8 cellular contexts compared by ENCODE assay signal in the genomic region with DNA sequence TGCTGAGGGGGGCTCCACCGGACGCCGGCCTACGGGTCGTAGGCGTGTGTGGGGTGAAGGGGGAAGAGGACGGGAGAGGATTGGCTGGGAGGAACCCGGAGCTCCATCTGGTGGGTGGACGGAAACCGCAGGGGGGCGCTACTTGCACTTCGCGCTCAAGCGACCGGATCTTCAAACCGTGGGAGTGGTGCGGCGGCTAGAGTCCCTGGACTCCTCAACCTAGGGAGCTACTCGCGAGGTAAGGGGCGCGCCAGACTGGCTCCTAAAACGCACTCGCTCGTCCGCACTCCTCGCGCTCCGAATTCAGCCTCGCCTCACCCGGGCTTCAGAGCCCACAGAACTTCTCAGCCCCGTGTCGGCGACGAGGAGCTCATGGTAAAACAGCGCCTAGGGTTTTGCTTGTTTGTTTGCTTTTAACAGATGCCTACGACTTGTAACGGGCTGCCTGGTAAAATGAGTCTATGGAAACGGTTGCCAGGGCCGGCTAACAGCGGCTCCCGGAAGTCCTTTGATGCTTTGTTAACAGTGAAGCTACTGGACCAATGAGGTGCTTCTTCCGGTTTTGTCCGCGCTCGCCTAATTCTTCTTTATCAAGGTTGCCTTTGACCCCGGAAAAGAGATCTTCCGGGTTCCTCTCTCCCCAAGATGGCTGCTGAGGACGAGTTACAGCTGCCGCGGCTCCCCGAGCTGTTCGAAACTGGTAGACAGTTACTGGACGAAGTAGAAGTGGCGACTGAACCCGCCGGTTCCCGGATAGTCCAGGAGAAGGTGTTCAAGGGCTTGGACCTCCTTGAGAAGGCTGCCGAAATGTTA. TPM values are rescaled to one million over a fixed set of nuclear protein-coding genes. Genes with fewer than 3 reads are reported as not detected.
DNase-seq lines count a peak whose midpoint lies in the region; ATAC-seq and TF ChIP-seq lines count a peak whose summit lies in the region.

A gene (plus strand): TSS at position 145 of the 813 bp plus-strand sequence. CDS start 501 bp downstream, at position 646.

- ATAC-seq in GM19324 (IDR thresholded peaks at IDR 0.05; ENCODE audit: low FRiP score, unreplicated experiment) = peak; percentile 87
- peak; percentile 81 for ATAC-seq in HG03469 (IDR thresholded peaks at IDR 0.05; ENCODE audit: unreplicated experiment)
- peak; percentile 95 for ATAC-seq in left lung

- peak within 1 kb of the TSS; percentile 54 to 89 for H3K27ac ChIP-seq in left lung

- H3K9me3 Mint-ChIP-seq in activated CD4-positive, alpha-beta T cell treated with anti-CD3 and anti-CD28 coated beads, Interleukin-2, amount 10 ng/mL, durations not matched to agents 7 days and 5 days = no peaks in the 10 kb centered on the region
- no peaks in the 10 kb centered on the region for H3K9me3 Mint-ChIP-seq in dendritic cell treated with granulocyte-macrophage colony-stimulating factor and Interleukin-4, amounts not matched to agents 40 ng/mL and 50 ng/mL, for 4 days

- H3K27ac Mint-ChIP-seq in activated CD4-positive, alpha-beta T cell treated with anti-CD3 and anti-CD28 coated beads, Interleukin-2, amount 10 ng/mL, durations not matched to agents 7 days and 5 days = peak within 1 kb of the TSS; percentile 98
- H3K27ac Mint-ChIP-seq in dendritic cell treated with granulocyte-macrophage colony-stimulating factor and Interleukin-4, amounts not matched to agents 40 ng/mL and 50 ng/mL, for 4 days = peak within 1 kb of the TSS; percentile 93

- H3K36me3 Mint-ChIP-seq in activated CD4-positive, alpha-beta T cell treated with anti-CD3 and anti-CD28 coated beads, Interleukin-2, amount 10 ng/mL, durations not matched to agents 7 days and 5 days (ENCODE audit: low read depth) = peaks cover 15% of the 10 kb centered on the region
- peaks cover 42% of the 10 kb centered on the region for H3K36me3 Mint-ChIP-seq in dendritic cell treated with granulocyte-macrophage colony-stimulating factor and Interleukin-4, amounts not matched to agents 40 ng/mL and 50 ng/mL, for 4 days (ENCODE audit: low read depth)

- peaks cover 34% of the 10 kb centered on the region for H3K4me1 Mint-ChIP-seq in activated CD4-positive, alpha-beta T cell treated with anti-CD3 and anti-CD28 coated beads, Interleukin-2, amount 10 ng/mL, durations not matched to agents 7 days and 5 days
- H3K4me1 Mint-ChIP-seq in dendritic cell treated with granulocyte-macrophage colony-stimulating factor and Interleukin-4, amounts not matched to agents 40 ng/mL and 50 ng/mL, for 4 days (ENCODE audit: low read depth) = peaks cover 26% of the 10 kb centered on the region

- peak within 1 kb of the TSS; percentile 98 for H3K4me3 Mint-ChIP-seq in activated CD4-positive, alpha-beta T cell treated with anti-CD3 and anti-CD28 coated beads, Interleukin-2, amount 10 ng/mL, durations not matched to agents 7 days and 5 days
- peak within 1 kb of the TSS; percentile 98 for H3K4me3 Mint-ChIP-seq in dendritic cell treated with granulocyte-macrophage colony-stimulating factor and Interleukin-4, amounts not matched to agents 40 ng/mL and 50 ng/mL, for 4 days

- CTCF ChIA-PET in activated CD4-positive, alpha-beta T cell treated with anti-CD3 and anti-CD28 coated beads, Interleukin-2, amount 10 ng/mL, durations not matched to agents 7 days and 5 days (lab: Charles Lee) = interaction anchor here (0.5 to 1.1 kb wide), 5 partner anchors 24 to 596 kb away, joined by 3 to 5 read pairs (median 4); no protein-coding TSS in a partner anchor

- no peaks in the 10 kb centered on the region for H3K9me3 ChIP-seq in left lung

- peak within 1 kb of the TSS; percentile 38 to 65 for H3K4me3 ChIP-seq in left lung

- TF ChIP-seq CTCF in left lung (IDR thresholded peaks at IDR 0.05) = peak; percentile 29 to 35

- H3K4me1 ChIP-seq in left lung = peaks cover 0 to 12% of the 10 kb centered on the region in 2 donors

- H3K27me3 ChIP-seq in left lung = no peaks in the 10 kb centered on the region

- DNase-seq in C1 segment of cervical spinal cord (lab: John Stamatoyannopoulos, UW) (peak in 13 of 14 donors; percentile 13 to 84 (median 63)), NCI-H526 (lab: John Stamatoyannopoulos, UW) (peak; percentile 89 to 90), left lung (peak; percentile 81 to 86)
- DNase-seq in activated CD4-positive, alpha-beta T cell treated with anti-CD3 and anti-CD28 coated beads, Interleukin-2, amount 10 ng/mL, durations not matched to agents 7 days and 5 days = peak; percentile 87
- DNase-seq in stimulated activated CD4-positive, alpha-beta T cell treated with anti-CD3 and anti-CD28 coated beads, Interleukin-2, amount 100 ng/mL, for 48 hours = peak; percentile 42 to 55

- H3K36me3 ChIP-seq in left lung = peaks cover 0 to 3% of the 10 kb centered on the region in 2 donors

- intact Hi-C loops in dendritic cell treated with granulocyte-macrophage colony-stimulating factor and Interleukin-4, amounts not matched to agents 40 ng/mL and 50 ng/mL, for 4 days (cut with micrococcal nuclease) = loop anchor here (1.0 to 10.0 kb wide), 3 partner anchors 156 to 516 kb away; a partner anchor contains a TSS
- intact Hi-C loops in left lung (cut with DNase I) = no loop called here

- POLR2A ChIA-PET in activated CD4-positive, alpha-beta T cell treated with anti-CD3 and anti-CD28 coated beads, Interleukin-2, amount 10 ng/mL, durations not matched to agents 7 days and 5 days (lab: Charles Lee) = interaction anchor here (0.6 to 1.0 kb wide), 3 partner anchors 41 to 1852 kb away, joined by 3 to 4 read pairs (median 3); no protein-coding TSS in a partner anchor

- H3K27me3 Mint-ChIP-seq in activated CD4-positive, alpha-beta T cell treated with anti-CD3 and anti-CD28 coated beads, Interleukin-2, amount 10 ng/mL, durations not matched to agents 7 days and 5 days = no peaks in the 10 kb centered on the region
- peaks cover 2% of the 10 kb centered on the region for H3K27me3 Mint-ChIP-seq in dendritic cell treated with granulocyte-macrophage colony-stimulating factor and Interleukin-4, amounts not matched to agents 40 ng/mL and 50 ng/mL, for 4 days

RNA-seq across cellular contexts. Expression of the gene that starts here (rescaled TPM):
- total RNA-seq in activated CD4-positive, alpha-beta T cell treated with anti-CD3 and anti-CD28 coated beads, Interleukin-2, amount 10 ng/mL, durations not matched to agents 7 days and 5 days = 10 to 100 TPM; 60.3 to 64.1 TPM
- 10 to 100 TPM; 33.7 to 46.6 TPM for total RNA-seq in left lung

Comparison
In these comparisons a context has a peak if more than half of its experiments do, and no peak if none do; other contexts are left out.
1. Peak in every context shown above with its lines: DNase-seq, ATAC-seq, H3K4me3 ChIP-seq and H3K27ac ChIP-seq.